Comparison of ENCODE assay signal across 26 cellular contexts in the genomic region with DNA sequence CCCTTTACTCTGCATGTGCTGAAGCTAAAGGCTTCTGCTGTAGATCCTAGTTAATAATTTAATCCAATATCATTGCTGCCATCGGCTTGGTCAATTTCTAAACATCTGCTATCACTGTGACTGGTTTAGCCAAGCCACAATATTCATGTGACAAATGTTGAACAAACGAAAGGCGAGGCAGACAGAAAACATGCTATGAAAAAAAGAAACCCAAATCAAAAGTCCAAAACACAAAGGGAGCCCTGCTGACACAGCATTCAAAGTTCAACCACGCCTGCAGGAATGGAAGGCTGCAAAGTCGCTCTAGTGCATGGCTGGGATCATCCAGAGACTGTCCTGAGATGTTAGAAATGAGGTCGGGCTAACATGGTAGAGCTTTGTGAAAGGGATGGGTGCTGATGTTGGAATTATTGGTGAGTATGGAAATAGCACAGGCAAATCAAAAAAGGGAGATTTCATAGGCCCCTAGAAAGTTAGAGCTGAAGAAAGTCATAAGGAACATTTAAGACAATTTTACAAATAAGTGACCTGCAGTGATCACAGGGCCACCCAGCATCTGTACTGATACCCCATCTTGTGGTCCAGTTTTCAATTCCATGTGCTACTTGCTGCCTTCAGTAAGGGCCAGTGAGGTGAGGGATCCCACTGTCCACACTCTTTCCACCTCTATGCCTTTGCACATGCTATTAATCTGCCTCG. TPM values are rescaled to one million over a fixed set of nuclear protein-coding genes. Genes with fewer than 3 reads are reported as not detected.
DNase-seq lines count a peak whose midpoint lies in the region; ATAC-seq and TF ChIP-seq lines count a peak whose summit lies in the region.
"Had no signal": no experiment of that assay in that cellular context is flagged by ENCODE, and none has a peak within 500 bp of the region (broad histone marks: within the 10 kb centered on the region; RNA-seq: fewer than 3 reads in every experiment).

No MANE protein-coding gene starts in this region.

- no peak overlapping the region for H4K8ac ChIP-seq in H9 (replicated peaks; ENCODE audit: insufficient read length, low read depth, low read length)

- H3K36me3 Mint-ChIP-seq in H9 (ENCODE audit: insufficient read depth in 1 of 3, low read depth in 3 of 3) = no peaks in the 10 kb centered on the region
- H3K36me3 Mint-ChIP-seq in brain = no peaks in the 10 kb centered on the region
- H3K36me3 Mint-ChIP-seq: naive thymus-derived CD4-positive, alpha-beta T cell; stimulated activated memory B cell treated with anti-CD40 and anti-IgM and Interleukin-4, amounts not matched to agents 10 μg/mL and 1 μg/mL and 100 μg/mL, for 72 hours had no signal

- no peak overlapping the region for H3T11ph ChIP-seq in H9 (ENCODE audit: low read length)

- H3K4me1 ChIP-seq in H9 (ENCODE audit: insufficient read depth, low read length) = peaks cover 9% of the 10 kb centered on the region; the same call in 1 of the 2 replicates
- H3K4me1 ChIP-seq in left lung = peaks cover 0 to 6% of the 10 kb centered on the region in 2 donors
- H3K4me1 ChIP-seq in smooth muscle cell (ENCODE audit: low read depth) = peaks cover 8% of the 10 kb centered on the region
- H3K4me1 ChIP-seq: uterus had no signal

- H3K18ac ChIP-seq in H9 (ENCODE audit: insufficient read length, low read depth, low read length) = no peak overlapping the region

- H3K27me3 Mint-ChIP-seq in H9 (ENCODE audit: low read depth) (no peaks in the 10 kb centered on the region), brain (no peaks in the 10 kb centered on the region)

- no peak for DNase-seq in H9
- no peak for DNase-seq in left lung
- no peak for DNase-seq in smooth muscle cell (lab: John Stamatoyannopoulos, UW; ENCODE audit: unreplicated experiment)
- DNase-seq in NCI-H2029 treated with DMSO at 0.1 percent for 48 hours (lab: John Stamatoyannopoulos, UW) = no peak
- DNase-seq in NCI-H2081 treated with DMSO at 0.1 percent for 48 hours (lab: John Stamatoyannopoulos, UW) = no peak
- DNase-seq: activated CD4-positive, alpha-beta T cell treated with anti-CD3 and anti-CD28 coated beads, Interleukin-2, amount 10 ng/mL, durations not matched to agents 24 days and 14 days; activated naive CD4-positive, alpha-beta T cell treated with anti-CD3 and anti-CD28 coated beads for 36 hours; activated T-cell treated with anti-CD3 and anti-CD28 coated beads, Interleukin-2, amount 50 U/mL, for 48 hours; amniotic stem cell; naive thymus-derived CD4-positive, alpha-beta T cell; NCI-H187 treated with DMSO at 0.1 percent for 48 hours; NCI-H2227 treated with DMSO at 0.1 percent for 48 hours; NCI-H69; occipital lobe; spleen; stimulated activated CD4-positive, alpha-beta T cell treated with anti-CD3 and anti-CD28 coated beads, Interleukin-4, amount 100 ng/mL, for 1 hour; T-helper 2 cell; uterus had no signal

- no peak overlapping the region for H2BK20ac ChIP-seq in H9 (ENCODE audit: low read depth, low read length, poor library complexity, severe bottlenecking)

- H3K27ac Mint-ChIP-seq in H9 (peak overlapping the region in 2 of 3 experiments; percentile 0 to 3; a peak in 2 of 7 replicates), brain (peak overlapping the region; percentile 8 to 90 (median 56))
- H3K27ac Mint-ChIP-seq: activated CD4-positive, alpha-beta T cell treated with anti-CD3 and anti-CD28 coated beads, Interleukin-2, amount 10 ng/mL, durations not matched to agents 24 days and 14 days; activated naive CD4-positive, alpha-beta T cell treated with anti-CD3 and anti-CD28 coated beads for 36 hours; naive thymus-derived CD4-positive, alpha-beta T cell; stimulated activated memory B cell treated with anti-CD40 and anti-IgM and Interleukin-4, amounts not matched to agents 10 μg/mL and 1 μg/mL and 100 μg/mL, for 72 hours had no signal

- H3K4me3 Mint-ChIP-seq in H9 = no peak overlapping the region
- peak overlapping the region in 1 of 5 experiments; percentile 20 for H3K4me3 Mint-ChIP-seq in brain
- H3K4me3 Mint-ChIP-seq: activated CD4-positive, alpha-beta T cell treated with anti-CD3 and anti-CD28 coated beads, Interleukin-2, amount 10 ng/mL, durations not matched to agents 24 days and 14 days; activated naive CD4-positive, alpha-beta T cell treated with anti-CD3 and anti-CD28 coated beads for 36 hours; naive thymus-derived CD4-positive, alpha-beta T cell; stimulated activated memory B cell treated with anti-CD40 and anti-IgM and Interleukin-4, amounts not matched to agents 10 μg/mL and 1 μg/mL and 100 μg/mL, for 72 hours had no signal

- intact Hi-C loops in left lung (cut with DNase I) = no loop called here

- peaks cover 2% of the 10 kb centered on the region; the same call in 1 of the 2 replicates for H3K79me2 ChIP-seq in H9 (ENCODE audit: insufficient read depth, low read length)
- peaks cover 25% of the 10 kb centered on the region for H3K79me2 ChIP-seq in smooth muscle cell (ENCODE audit: low read depth)

- ATAC-seq in left lung (peak; percentile 8), GM21390 (IDR thresholded peaks at IDR 0.05; ENCODE audit: unreplicated experiment) (no peak), GM21723 (IDR thresholded peaks at IDR 0.05; ENCODE audit: unreplicated experiment) (no peak)
- ATAC-seq: naive thymus-derived CD4-positive, alpha-beta T cell; stimulated activated memory B cell treated with anti-CD40 and anti-IgM and Interleukin-4, amounts not matched to agents 10 μg/mL and 1 μg/mL and 100 μg/mL, for 72 hours had no signal

- no peak overlapping the region for H2BK5ac ChIP-seq in H9 (ENCODE audit: insufficient read length, low read length)

- H2BK120ac ChIP-seq in H9 (ENCODE audit: low read depth, low read length, poor library complexity, severe bottlenecking) = no peak overlapping the region

- no peak overlapping the region for H3K4ac ChIP-seq in H9 (ENCODE audit: low read depth, low read length)

- H3K23ac ChIP-seq in H9 (ENCODE audit: insufficient read length, low read depth, low read length) = no peak overlapping the region

- H4K20me1 ChIP-seq in H9 (ENCODE audit: control insufficient read depth, insufficient read depth, insufficient read length) (no peaks in the 10 kb centered on the region), smooth muscle cell (ENCODE audit: low read depth) (peaks cover 32% of the 10 kb centered on the region)

- H3K36me3 ChIP-seq in left lung = no peaks in the 10 kb centered on the region
- H3K36me3 ChIP-seq in smooth muscle cell (ENCODE audit: low read depth) = no peaks in the 10 kb centered on the region
- H3K36me3 ChIP-seq: spleen, suprapubic skin, uterus had no signal

- no peak overlapping the region for H3K14ac ChIP-seq in H9 (ENCODE audit: insufficient read depth, low read length)

- H3K4me3 ChIP-seq in left lung = no peak overlapping the region
- H3K4me3 ChIP-seq in smooth muscle cell = peak overlapping the region; percentile 15
- H3K4me3 ChIP-seq: coronary artery, spleen, suprapubic skin, uterus had no signal

- H2BK12ac ChIP-seq in H9 (ENCODE audit: insufficient read length, low read depth, low read length) = no peak overlapping the region

- H3K9me3 Mint-ChIP-seq in H9 = no peaks in the 10 kb centered on the region
- no peaks in the 10 kb centered on the region for H3K9me3 Mint-ChIP-seq in brain
- H3K9me3 Mint-ChIP-seq: activated CD4-positive, alpha-beta T cell treated with anti-CD3 and anti-CD28 coated beads, Interleukin-2, amount 10 ng/mL, durations not matched to agents 24 days and 14 days; activated naive CD4-positive, alpha-beta T cell treated with anti-CD3 and anti-CD28 coated beads for 36 hours; naive thymus-derived CD4-positive, alpha-beta T cell; stimulated activated memory B cell treated with anti-CD40 and anti-IgM and Interleukin-4, amounts not matched to agents 10 μg/mL and 1 μg/mL and 100 μg/mL, for 72 hours had no signal

- H3K79me1 ChIP-seq in H9 (ENCODE audit: insufficient read depth, low read depth, low read length, poor library complexity, severe bottlenecking) = peaks cover 2% of the 10 kb centered on the region

- H4K5ac ChIP-seq in H9 (ENCODE audit: insufficient read length, low read depth, low read length) = no peak overlapping the region

- H3K4me2 ChIP-seq in H9 (ENCODE audit: insufficient read depth, insufficient read length, low read length) = no peak overlapping the region
- no peak overlapping the region for H3K4me2 ChIP-seq in smooth muscle cell

- WGBS in H9 (ENCODE audit: extremely low coverage, insufficient read length, low lambda C conversion rate) = no CpG with 5 or more reads among the region's 7 CpGs
- 89% methylated on average over 7 of the region's 7 CpGs for WGBS in smooth muscle cell (ENCODE audit: low lambda C conversion rate)

- peaks cover 41 to 46% of the 10 kb centered on the region in 2 experiments for H3K4me1 Mint-ChIP-seq in H9
- peaks cover 73% of the 10 kb centered on the region for H3K4me1 Mint-ChIP-seq in brain
- H3K4me1 Mint-ChIP-seq: stimulated activated memory B cell treated with anti-CD40 and anti-IgM and Interleukin-4, amounts not matched to agents 10 μg/mL and 1 μg/mL and 100 μg/mL, for 72 hours had no signal

- no peaks in the 10 kb centered on the region for H3F3A ChIP-seq in smooth muscle cell (ENCODE audit: low read depth)

- H3K56ac ChIP-seq in H9 (ENCODE audit: insufficient read length, low read depth, low read length) = no peak overlapping the region

- no peak overlapping the region for H2AK5ac ChIP-seq in H9 (ENCODE audit: insufficient read length, low read length)

- H3K27ac ChIP-seq in H9 (ENCODE audit: insufficient read length, low read depth, low read length) (no peak overlapping the region), left lung (no peak overlapping the region), smooth muscle cell (ENCODE audit: low read depth) (no peak overlapping the region)
- H3K27ac ChIP-seq: C4-2B, coronary artery, RWPE1, spleen, suprapubic skin, uterus had no signal

- H2AFZ ChIP-seq in H9 (ENCODE audit: low read length) (no peak overlapping the region), smooth muscle cell (ENCODE audit: low read depth) (no peak overlapping the region)

- H3K27me3 ChIP-seq in H9 (ENCODE audit: insufficient read depth, low read length) (no peaks in the 10 kb centered on the region), left lung (no peaks in the 10 kb centered on the region), smooth muscle cell (ENCODE audit: low read depth) (no peaks in the 10 kb centered on the region)
- H3K27me3 ChIP-seq: spleen, suprapubic skin, uterus had no signal

- H3K23me2 ChIP-seq in H9 (ENCODE audit: insufficient read length, low read depth, low read length, poor library complexity, severe bottlenecking) = no peaks in the 10 kb centered on the region

- no peak overlapping the region for H3K9ac ChIP-seq in H9 (ENCODE audit: extremely low read depth, insufficient read length, low read length)
- H3K9ac ChIP-seq in smooth muscle cell (ENCODE audit: low read depth) = no peak overlapping the region

- TF ChIP-seq CTCF in H9 (conservative IDR thresholded peaks at IDR 0.05) (no peak), brain (conservative IDR thresholded peaks at IDR 0.05) (no peak), left lung (IDR thresholded peaks at IDR 0.05) (no peak), smooth muscle cell (IDR thresholded peaks at IDR 0.05; ENCODE audit: borderline replicate concordance, insufficient read depth, poor library complexity, severe bottlenecking) (no peak)

- no peak overlapping the region for H4K91ac ChIP-seq in H9 (ENCODE audit: insufficient read length, low read depth, low read length)

- no peak overlapping the region for H2BK15ac ChIP-seq in H9 (ENCODE audit: low read depth, low read length)

- H3K9me3 ChIP-seq in H9 (ENCODE audit: control insufficient read depth, low read depth, low read length) (no peaks in the 10 kb centered on the region), left lung (no peaks in the 10 kb centered on the region), smooth muscle cell (replicated peaks; ENCODE audit: low read depth) (no peaks in the 10 kb centered on the region)
- H3K9me3 ChIP-seq: spleen, suprapubic skin, uterus had no signal

RNA-seq across cellular contexts. Expression of gene NHSL1, which starts 8.8 kb away (rescaled TPM):
- total RNA-seq in H9 (2021) = 28.7 and 30.8 TPM in 2 replicates
- 18.2 TPM for polyA plus RNA-seq in brain (ENCODE audit: insufficient read depth, low read depth, low replicate concordance)
- total RNA-seq in left lung = 10 to 100 TPM; 37.8 to 75.6 TPM
- 6.6 and 9.0 TPM in 2 replicates for total RNA-seq in smooth muscle cell
- polyA plus RNA-seq in smooth muscle cell = 7.2 and 13.3 TPM in 2 replicates
